ENCODE assay signal across 2 cellular contexts in the genomic region with DNA sequence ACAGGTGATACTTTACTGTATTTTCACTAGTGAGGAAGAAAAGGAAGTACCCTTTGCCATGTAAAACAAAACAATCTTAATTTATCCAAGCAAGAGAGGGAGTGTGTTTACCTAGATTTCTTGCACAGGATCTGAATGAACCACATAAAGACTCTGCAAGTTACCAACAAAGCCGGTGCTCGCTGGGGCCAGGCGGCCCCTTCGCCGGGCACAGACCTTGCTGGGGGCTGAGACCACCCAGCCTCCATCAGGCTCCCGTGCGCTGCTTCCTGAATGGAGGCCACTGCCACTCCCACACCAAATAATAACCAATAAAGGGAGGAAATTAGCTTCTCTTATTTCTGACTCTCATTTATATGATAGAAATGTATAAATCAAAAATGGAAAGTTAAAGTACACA.
TF ChIP-seq lines count a peak whose summit lies in the region.

No MANE protein-coding gene starts in this region.

TF ChIP-seq in GM23338, 12 proteins besides CTCF, POLR2A, EP300 and RAD21 (continued from another document):
- TF ChIP-seq ZNF462 (CRISPR knock-in tag; IDR thresholded peaks at IDR 0.05) (no peak), ZNF114 (CRISPR knock-in tag; IDR thresholded peaks at IDR 0.05) (no peak), EZH2phosphoT487 (IDR thresholded peaks at IDR 0.05; ENCODE audit: unreplicated experiment) (no peak), NANOG (IDR thresholded peaks at IDR 0.05; ENCODE audit: borderline replicate concordance) (no peak), CREB1 (CRISPR knock-in tag; IDR thresholded peaks at IDR 0.05; ENCODE audit: low read depth) (no peak), REST (IDR thresholded peaks at IDR 0.05; ENCODE audit: unreplicated experiment) (no peak), EZH2 (IDR thresholded peaks at IDR 0.05; ENCODE audit: low read depth, unreplicated experiment) (no peak), ETS1 (IDR thresholded peaks at IDR 0.05) (no peak)
TF ChIP-seq in GM23338: peak in this region for 0.

TF ChIP-seq in WTC11, 78 proteins besides CTCF, POLR2A, EP300 and RAD21 (continued from another document):
- TF ChIP-seq ZNF512 (CRISPR knock-in tag; IDR thresholded peaks at IDR 0.05; ENCODE audit: borderline replicate concordance) (no peak), ATF1 (CRISPR knock-in tag; IDR thresholded peaks at IDR 0.05) (no peak), SP1 (CRISPR knock-in tag; conservative IDR thresholded peaks at IDR 0.05) (no peak), ZSCAN18 (CRISPR knock-in tag; IDR thresholded peaks at IDR 0.05) (no peak), AFF4 (CRISPR knock-in tag; IDR thresholded peaks at IDR 0.05; ENCODE audit: borderline replicate concordance) (no peak), RELA (CRISPR knock-in tag; IDR thresholded peaks at IDR 0.05; ENCODE audit: borderline replicate concordance) (no peak), ATF2 (CRISPR knock-in tag; IDR thresholded peaks at IDR 0.05; ENCODE audit: borderline replicate concordance, low read depth) (no peak), CREB1 (CRISPR knock-in tag; IDR thresholded peaks at IDR 0.05) (no peak), ATF6 (CRISPR knock-in tag; IDR thresholded peaks at IDR 0.05) (no peak)
- TF ChIP-seq, protein P1, sequence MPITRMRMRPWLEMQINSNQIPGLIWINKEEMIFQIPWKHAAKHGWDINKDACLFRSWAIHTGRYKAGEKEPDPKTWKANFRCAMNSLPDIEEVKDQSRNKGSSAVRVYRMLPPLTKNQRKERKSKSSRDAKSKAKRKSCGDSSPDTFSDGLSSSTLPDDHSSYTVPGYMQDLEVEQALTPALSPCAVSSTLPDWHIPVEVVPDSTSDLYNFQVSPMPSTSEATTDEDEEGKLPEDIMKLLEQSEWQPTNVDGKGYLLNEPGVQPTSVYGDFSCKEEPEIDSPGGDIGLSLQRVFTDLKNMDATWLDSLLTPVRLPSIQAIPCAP (CRISPR knock-in tag; IDR thresholded peaks at IDR 0.05) = no peak
- TF ChIP-seq, protein P2, sequence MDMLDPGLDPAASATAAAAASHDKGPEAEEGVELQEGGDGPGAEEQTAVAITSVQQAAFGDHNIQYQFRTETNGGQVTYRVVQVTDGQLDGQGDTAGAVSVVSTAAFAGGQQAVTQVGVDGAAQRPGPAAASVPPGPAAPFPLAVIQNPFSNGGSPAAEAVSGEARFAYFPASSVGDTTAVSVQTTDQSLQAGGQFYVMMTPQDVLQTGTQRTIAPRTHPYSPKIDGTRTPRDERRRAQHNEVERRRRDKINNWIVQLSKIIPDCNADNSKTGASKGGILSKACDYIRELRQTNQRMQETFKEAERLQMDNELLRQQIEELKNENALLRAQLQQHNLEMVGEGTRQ (CRISPR knock-in tag; IDR thresholded peaks at IDR 0.05) = no peak
